In the genomic region with DNA sequence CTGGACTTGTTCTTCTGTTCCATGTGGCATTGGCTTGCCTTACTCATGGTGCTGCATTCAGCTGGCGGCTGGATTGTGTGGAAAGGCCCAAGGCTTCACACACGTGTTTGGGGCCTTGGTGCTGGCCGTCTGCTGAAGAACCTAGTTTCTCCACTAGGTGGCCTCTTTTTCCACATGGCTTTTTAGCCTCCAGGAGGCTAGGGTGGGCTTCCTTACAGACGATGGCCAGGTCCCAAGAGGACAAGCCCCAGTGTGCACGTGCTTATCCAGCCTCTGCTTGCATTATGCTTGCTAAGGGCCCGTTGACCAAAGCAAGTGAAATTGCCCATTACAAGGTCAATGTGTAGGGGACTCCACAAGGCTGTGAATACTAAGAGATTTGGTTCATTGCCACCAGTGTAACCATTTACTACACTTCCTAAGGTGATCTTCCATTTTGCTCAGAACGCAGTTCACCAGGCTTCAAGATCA, we compare ENCODE assay signal across 8 cellular contexts. TPM values are rescaled to one million over a fixed set of nuclear protein-coding genes. Genes with fewer than 3 reads are reported as not detected.
DNase-seq lines count a peak whose midpoint lies in the region; ATAC-seq, FAIRE-seq and TF ChIP-seq lines count a peak whose summit lies in the region.

No MANE protein-coding gene starts in this region.

- in situ Hi-C loops in KBM-7 (cut with MboI; ENCODE audit: low pct_unique_long_range_greater_than_20kb, low sequenced_read_pairs) = no loop called here
- in situ Hi-C loops in GM12878 (cut with MboI) = no loop called here

- POLR2A ChIA-PET in GM12878 (lab: Charles Lee) = no interaction called here

- H3K79me2 ChIP-seq in DOHH2 (ENCODE audit: control insufficient read depth, low read length) = no peaks in the 10 kb centered on the region
- H3K79me2 ChIP-seq in GM12878 (ENCODE audit: control insufficient read depth, insufficient read depth, low read length) = no peaks in the 10 kb centered on the region

- BruUV-seq in GM12878 (replicated peaks; lab: Mats Ljungman, UMichigan) = no TSS peak

- no peak overlapping the region for H2AFZ ChIP-seq in GM12878 (ENCODE audit: control insufficient read depth, low read depth, low read length)

- peak; percentile 83 for TF ChIP-seq CTCF in DOHH2 (IDR thresholded peaks at IDR 0.05; ENCODE audit: low read depth, low read length, poor library complexity, severe bottlenecking)
- peak; percentile 46 to 71 (median 62) for TF ChIP-seq CTCF in GM12878 (IDR thresholded peaks at IDR 0.05 in 2 of 3, conservative IDR thresholded peaks at IDR 0.05 in 1 of 3; ENCODE audit: control insufficient read depth in 2 of 3, extremely low read depth in 1 of 3, insufficient read depth in 1 of 3, low read depth in 3 of 3, low read length in 3 of 3)
- TF ChIP-seq CTCF in lung (IDR thresholded peaks at IDR 0.05; ENCODE audit: control extremely low read depth, extremely low read depth) = peak; percentile 9

- H3K4me1 ChIP-seq in DOHH2 (ENCODE audit: control insufficient read depth, low read length) (no peaks in the 10 kb centered on the region), GM12878 (ENCODE audit: control insufficient read depth, insufficient read depth, low read length) (no peaks in the 10 kb centered on the region), lung (ENCODE audit: control insufficient read depth in 2 of 2, insufficient read depth in 2 of 2, low read length in 2 of 2) (peaks cover 0 to 2% of the 10 kb centered on the region in 2 donors)

- TF ChIP-seq EP300 in GM12878 (IDR thresholded peaks at IDR 0.05; ENCODE audit: borderline replicate concordance in 1 of 2, control insufficient read depth in 1 of 2, low read depth in 2 of 2, low read length in 2 of 2) = no peak

- ATAC-seq in GM12878 (peak; percentile 78), lung (ENCODE audit: insufficient read depth, low FRiP score) (no peak)

- H3F3A ChIP-seq in DOHH2 (ENCODE audit: control insufficient read depth, insufficient read depth) = no peaks in the 10 kb centered on the region

- no peak overlapping the region for H3K27ac ChIP-seq in DOHH2 (ENCODE audit: low read depth, low read length)
- no peak overlapping the region for H3K27ac ChIP-seq in GM12878 (ENCODE audit: control insufficient read depth, insufficient read depth)
- H3K27ac ChIP-seq in lung (ENCODE audit: low read depth in 1 of 2, low read length in 1 of 2) = no peak overlapping the region

- H3K4me3 ChIP-seq in DOHH2 (ENCODE audit: low read length) = no peak overlapping the region
- H3K4me3 ChIP-seq in GM12878 = no peak overlapping the region
- H3K4me3 ChIP-seq in lung = no peak overlapping the region

- CTCF ChIA-PET in GM12878 (lab: Yijun Ruan, JAX) = interaction anchor here (0.9 to 12.7 kb wide), 9 partner anchors 9 to 119 kb away, joined by 3 to 261 read pairs (median 7); no protein-coding TSS in a partner anchor

- peak; percentile 36; the same call in 1 of the 2 replicates for TF ChIP-seq RAD21 in GM12878 (IDR thresholded peaks at IDR 0.05; ENCODE audit: insufficient read depth, low read depth, low read length)

- DNase-seq in KBM-7 = peak; percentile 53
- no peak for DNase-seq in GM12878 (ENCODE audit: low read depth, low spot score)
- DNase-seq in lung (ENCODE audit: low spot score) = peak; percentile 28
- DNase-seq in SW480 (ENCODE audit: low spot score) = no peak
- no peak for DNase-seq in NCI-H1694 treated with DMSO at 0.1 percent for 48 hours (lab: John Stamatoyannopoulos, UW)
- DNase-seq in cortex of kidney (lab: John Stamatoyannopoulos, UW) = no peak
- no peak for DNase-seq in nucleus accumbens (lab: John Stamatoyannopoulos, UW)

- H3K9ac ChIP-seq in GM12878 (ENCODE audit: control insufficient read depth, insufficient read depth, low read length) = no peak overlapping the region

- H3K36me3 ChIP-seq in DOHH2 (ENCODE audit: control insufficient read depth, low read length) (no peaks in the 10 kb centered on the region), GM12878 (ENCODE audit: control insufficient read depth in 2 of 2, insufficient read depth in 2 of 2, low read length in 1 of 2) (no peaks in the 10 kb centered on the region), lung (ENCODE audit: control insufficient read depth in 2 of 2, insufficient read depth in 2 of 2, low read length in 2 of 2) (no peaks in the 10 kb centered on the region)

- RAD21 ChIA-PET in GM12878 (lab: Charles Lee; ENCODE audit: unreplicated experiment) = interaction anchor here (1.1 to 1.7 kb wide), 3 partner anchors 11 to 104 kb away, joined by 3 to 7 read pairs (median 7); no protein-coding TSS in a partner anchor

- H3K9me2 ChIP-seq in DOHH2 (replicated peaks; ENCODE audit: control insufficient read depth, low read length) = no peaks in the 10 kb centered on the region

- 28% methylated on average over 7 of the region's 7 CpGs for WGBS in GM12878 (ENCODE audit: insufficient coverage, insufficient replicate concordance, low lambda C conversion rate, missing lambda C conversion rate)
- WGBS in lung, 2 donors = 59 to 71% methylated on average over 7 of the region's 7 CpGs

- FAIRE-seq in GM12878 (lab: Jason Lieb, UNC) = no peak

- H3K27me3 ChIP-seq in DOHH2 (ENCODE audit: control insufficient read depth, low read length) (0 out of 2 replicates have a peak, but pooled peaks cover 2% of the 10 kb centered on the region), GM12878 (replicated peaks in 1 of 2; ENCODE audit: control insufficient read depth in 2 of 2, insufficient read depth in 2 of 2, low read length in 1 of 2) (no peaks in the 10 kb centered on the region; a peak in 2 of 4 replicates), lung (ENCODE audit: control insufficient read depth, insufficient read depth) (no peaks in the 10 kb centered on the region)

- no peaks in the 10 kb centered on the region for H4K20me1 ChIP-seq in DOHH2 (ENCODE audit: control insufficient read depth, insufficient read depth, low read depth, low read length)
- no peaks in the 10 kb centered on the region for H4K20me1 ChIP-seq in GM12878 (ENCODE audit: control insufficient read depth, insufficient read depth)

- intact Hi-C loops in GM12878 (cut with micrococcal nuclease; ENCODE audit: unreplicated experiment) = no loop called here

- H3K9me3 ChIP-seq in DOHH2 (ENCODE audit: control insufficient read depth, insufficient read depth, low read length) (no peaks in the 10 kb centered on the region), GM12878 (replicated peaks; ENCODE audit: control insufficient read depth, insufficient read depth, low read length) (no peaks in the 10 kb centered on the region; the same call in 2 of the 3 replicates), lung (ENCODE audit: control insufficient read depth in 2 of 2, insufficient read depth in 1 of 2, low read length in 1 of 2) (no peaks in the 10 kb centered on the region)

- SMC1A ChIA-PET in GM12878 (lab: Charles Lee; ENCODE audit: uncharacterized antibody, unreplicated experiment) = interaction anchor here (0.9 to 1.8 kb wide), 6 partner anchors 8 to 438 kb away, joined by 3 to 9 read pairs (median 4); no protein-coding TSS in a partner anchor

- H3K4me2 ChIP-seq in DOHH2 (ENCODE audit: low read length) (no peak overlapping the region), GM12878 (ENCODE audit: control insufficient read depth, insufficient read depth) (no peak overlapping the region)

- TF ChIP-seq POLR2A in GM12878 (IDR thresholded peaks at IDR 0.05; ENCODE audit: low read depth, low read length) = no peak

TF ChIP-seq in GM12878, 131 proteins besides CTCF, POLR2A, EP300 and RAD21 (continues in another document):
- no peak for TF ChIP-seq EZH2 (IDR thresholded peaks at IDR 0.05; ENCODE audit: borderline replicate concordance, control insufficient read depth, low read depth, low read length)
- TF ChIP-seq ZNF207 (IDR thresholded peaks at IDR 0.05; ENCODE audit: borderline replicate concordance) = no peak
- TF ChIP-seq CBFB (IDR thresholded peaks at IDR 0.05; ENCODE audit: low read depth) = no peak
- TF ChIP-seq, protein P1, sequence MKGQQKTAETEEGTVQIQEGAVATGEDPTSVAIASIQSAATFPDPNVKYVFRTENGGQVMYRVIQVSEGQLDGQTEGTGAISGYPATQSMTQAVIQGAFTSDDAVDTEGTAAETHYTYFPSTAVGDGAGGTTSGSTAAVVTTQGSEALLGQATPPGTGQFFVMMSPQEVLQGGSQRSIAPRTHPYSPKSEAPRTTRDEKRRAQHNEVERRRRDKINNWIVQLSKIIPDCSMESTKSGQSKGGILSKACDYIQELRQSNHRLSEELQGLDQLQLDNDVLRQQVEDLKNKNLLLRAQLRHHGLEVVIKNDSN (IDR thresholded peaks at IDR 0.05; ENCODE audit: borderline replicate concordance, extremely low read length, insufficient read depth, low read depth, low read length) = no peak
- TF ChIP-seq RELA (IDR thresholded peaks at IDR 0.05; ENCODE audit: borderline replicate concordance, partially characterized antibody) = no peak
- no peak for TF ChIP-seq PAX5 (IDR thresholded peaks at IDR 0.05; ENCODE audit: borderline replicate concordance, low read depth, low read length)
- TF ChIP-seq JUND (IDR thresholded peaks at IDR 0.05; ENCODE audit: low read depth, low read length) = no peak

RNA-seq across cellular contexts. Expression of gene FOXO6, which starts 47.5 kb away (rescaled TPM):
- 3.1 and 4.2 TPM in 2 replicates for total RNA-seq in GM12878 (2013; cell fraction: nucleolus; rRNA removed)
- total RNA-seq in GM12878 (2014; rRNA removed) (not detected in 2 replicates), GM12878 (2014; rRNA removed; fragmentation: Illumina TruSeq; extraction: Trizol) (not detected in 2 replicates), GM12878 (2021) (0.13 TPM in 1 of 2 replicates, not detected in the other), lung (1 to 10 TPM; 1.4 to 2.9 TPM)
- polyA plus RNA-seq in GM12878 (2011; ENCODE audit: low read depth) = not detected
- polyA plus RNA-seq in GM12878 (2011; rRNA removed) (0.09 and 0.37 TPM in 2 replicates), GM12878 (2014; fragmentation: Illumina TruSeq; extraction: Trizol) (not detected in 2 replicates), GM12878 (2014; fragmentation: Nextera tagmentation; extraction: Ambion mirVana) (not detected), GM12878 (2014; rRNA removed) (0.05 TPM in 1 of 2 replicates, not detected in the other), GM12878 (2016; fragmentation: Nextera tagmentation; extraction: Ambion mirVana) (not detected), lung (under 1 TPM; 0.22 to 0.31 TPM)
- polyA plus RNA-seq in GM12878 (2011; cell fraction: cytosol; rRNA removed) = 0.18 and 0.25 TPM in 2 replicates
- polyA plus RNA-seq in GM12878 (2011; cell fraction: nucleus; rRNA removed) = 0.57 and 0.67 TPM in 2 replicates
- polyA plus RNA-seq in GM12878 (2012) = 0.05 and 0.07 TPM in 2 replicates
- 0.10 and 0.15 TPM in 2 replicates for polyA minus RNA-seq in GM12878 (2011; rRNA and poly(A)+ RNA removed)
- 0.67 TPM in 1 of 2 replicates, not detected in the other for polyA minus RNA-seq in GM12878 (2011; cell fraction: cytosol; rRNA and poly(A)+ RNA removed)
- polyA minus RNA-seq in GM12878 (2011; cell fraction: nucleus; rRNA and poly(A)+ RNA removed) = 0.48 and 1.1 TPM in 2 replicates

Comparison
In these comparisons a context has a peak if more than half of its experiments do, and no peak if none do; other contexts are left out.
1. CTCF ChIP-seq: peak in every context shown above with its lines; median percentile 83 in DOHH2; 62 in GM12878; 9 in lung.
2. DNase-seq: peak in KBM-7 (single experiment) and lung (single experiment); none in GM12878 (single experiment), SW480 (single experiment), NCI-H1694 treated with DMSO at 0.1 percent for 48 hours (single experiment), cortex of kidney (single experiment) and nucleus accumbens (0 of 56).